ENCODE assay signal across 8 cellular contexts in the genomic region with DNA sequence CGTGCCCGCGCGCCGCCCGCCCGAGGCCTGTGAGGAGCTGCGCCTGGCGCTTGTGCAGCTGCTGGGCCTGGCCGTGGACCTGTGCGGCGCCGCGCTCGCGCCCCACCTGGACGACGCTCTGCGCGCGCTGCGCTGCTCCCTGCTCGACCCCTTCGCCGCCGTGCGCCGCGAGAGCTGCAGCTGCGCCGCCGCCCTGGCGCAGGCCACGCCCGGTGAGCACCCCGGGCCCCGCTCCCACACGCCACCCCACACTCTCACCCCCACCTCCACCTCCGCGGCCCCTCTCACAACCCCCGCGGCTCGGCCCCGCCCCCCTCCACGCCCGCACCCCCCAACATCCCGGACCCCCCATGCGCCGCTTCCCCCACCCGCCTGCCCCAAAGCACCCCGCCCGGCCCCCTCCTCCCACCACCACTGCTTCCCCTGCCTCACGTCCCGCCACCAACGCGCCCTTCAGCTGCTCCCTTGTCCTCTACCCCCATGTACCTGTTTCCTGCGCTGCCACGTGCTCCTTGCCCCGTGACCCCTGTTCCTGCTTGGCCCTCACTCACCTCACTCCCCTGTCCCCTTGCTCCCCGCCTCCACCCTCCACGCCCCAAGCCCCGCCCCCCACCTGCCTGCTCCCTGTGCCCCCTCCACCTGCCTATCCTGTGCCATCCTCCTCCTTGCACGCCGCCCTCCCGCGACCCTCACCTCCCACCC. TPM values are rescaled to one million over a fixed set of nuclear protein-coding genes. Genes with fewer than 3 reads are reported as not detected.
DNase-seq lines count a peak whose midpoint lies in the region; ATAC-seq and TF ChIP-seq lines count a peak whose summit lies in the region.

A gene (minus strand): TSS at position 178 of the 702 bp plus-strand sequence. CDS start 15,776 bp downstream, outside the sequence.

- H3K9me3 ChIP-seq in PC-3 (ENCODE audit: low read length) (0 out of 2 replicates have a peak, but pooled peaks cover 3% of the 10 kb centered on the region), adrenal gland (replicated peaks in 1 of 3) (no peaks in the 10 kb centered on the region), hepatocyte (ENCODE audit: low read depth) (no peaks in the 10 kb centered on the region), skeletal muscle satellite cell (replicated peaks; ENCODE audit: low read length) (no peaks in the 10 kb centered on the region)

- POLR2A ChIA-PET in PC-3 (lab: Charles Lee; ENCODE audit: unreplicated experiment), result interaction anchor here (0.6 kb wide), 1 partner anchor 86 kb away, joined by 4 read pairs; no protein-coding TSS in a partner anchor

- no TSS peak for BruUV-seq in PC-3 (replicated peaks; lab: Mats Ljungman, UMichigan)

- H3F3A ChIP-seq in PC-3 (ENCODE audit: low read length, unreplicated experiment), result no peaks in the 10 kb centered on the region

- H4K20me1 ChIP-seq in PC-3 (ENCODE audit: low read length) (no peaks in the 10 kb centered on the region), hepatocyte (ENCODE audit: insufficient read depth, poor library complexity, severe bottlenecking) (no peaks in the 10 kb centered on the region)

- H3K4me2 ChIP-seq in PC-3 (ENCODE audit: low read length), result peak within 1 kb of the TSS; percentile 91
- peak within 1 kb of the TSS; percentile 99 for H3K4me2 ChIP-seq in hepatocyte
- H3K4me2 ChIP-seq in skeletal muscle satellite cell (ENCODE audit: low read length), result peak within 1 kb of the TSS; percentile 97

- 0 to 3% (median 1%) methylated on average over 7 to 66 of the region's 66 CpGs for WGBS in adrenal gland, 4 donors
- WGBS in hepatocyte (ENCODE audit: low lambda C conversion rate, missing lambda C conversion rate), result 0% methylated on average over 17 of the region's 66 CpGs

- H3K36me3 ChIP-seq in PC-3 (ENCODE audit: low read depth, low read length), result peaks cover 33% of the 10 kb centered on the region
- no peaks in the 10 kb centered on the region for H3K36me3 ChIP-seq in adrenal gland (replicated peaks in 1 of 2)
- H3K36me3 ChIP-seq in hepatocyte (replicated peaks; ENCODE audit: insufficient read depth, low read depth), result no peaks in the 10 kb centered on the region
- H3K36me3 ChIP-seq in skeletal muscle satellite cell (ENCODE audit: insufficient read depth, low read length), result peaks cover 12% of the 10 kb centered on the region

- H3K9me2 ChIP-seq in PC-3 (replicated peaks; ENCODE audit: low read length) (no peaks in the 10 kb centered on the region), hepatocyte (replicated peaks; ENCODE audit: insufficient read depth) (no peaks in the 10 kb centered on the region)

- no peaks in the 10 kb centered on the region for H3K27me3 ChIP-seq in PC-3 (ENCODE audit: low read length)
- no peaks in the 10 kb centered on the region for H3K27me3 ChIP-seq in adrenal gland
- H3K27me3 ChIP-seq in hepatocyte, result no peaks in the 10 kb centered on the region
- H3K27me3 ChIP-seq in skeletal muscle satellite cell (ENCODE audit: control insufficient read depth, insufficient read depth, low read length), result no peaks in the 10 kb centered on the region

- ATAC-seq in GM18858 (IDR thresholded peaks at IDR 0.05; ENCODE audit: unreplicated experiment), result peak; percentile 28
- ATAC-seq in HG03025 (IDR thresholded peaks at IDR 0.05; ENCODE audit: low FRiP score, unreplicated experiment), result peak; percentile 36
- ATAC-seq in PC-3, result peak; percentile 64

- H3K79me2 ChIP-seq in PC-3 (ENCODE audit: low read length) (peaks cover 76% of the 10 kb centered on the region), hepatocyte (peaks cover 44% of the 10 kb centered on the region)

- H3K9ac ChIP-seq in PC-3 (ENCODE audit: low read length) (peak within 1 kb of the TSS; percentile 83), skeletal muscle satellite cell (ENCODE audit: low read depth, low read length) (peak within 1 kb of the TSS; percentile 83)

- peak within 1 kb of the TSS; percentile 66 for H3K27ac ChIP-seq in PC-3 (ENCODE audit: low read length)
- peak within 1 kb of the TSS in 2 of 5 donors; percentile 38 to 73 for H3K27ac ChIP-seq in adrenal gland
- peak within 1 kb of the TSS; percentile 81 for H3K27ac ChIP-seq in hepatocyte

- CTCF ChIA-PET in PC-3 (lab: Charles Lee), result interaction anchor here (0.6 kb wide), 1 partner anchor 88 kb away, joined by 4 read pairs; no protein-coding TSS in a partner anchor

- H3K4me1 ChIP-seq in PC-3 (ENCODE audit: insufficient read depth, low read length) (peaks cover 27% of the 10 kb centered on the region), adrenal gland (replicated peaks in 1 of 2) (peaks cover 13 to 18% of the 10 kb centered on the region in 2 donors), hepatocyte (ENCODE audit: insufficient read depth) (peaks cover 15% of the 10 kb centered on the region), skeletal muscle satellite cell (ENCODE audit: control insufficient read depth, insufficient read depth, low read length) (peaks cover 28% of the 10 kb centered on the region)

- H2AFZ ChIP-seq in PC-3 (ENCODE audit: low read length) (peak within 1 kb of the TSS; percentile 64; the same call in 1 of the 2 replicates), hepatocyte (peak within 1 kb of the TSS; percentile 94)

- H3K4me3 ChIP-seq in PC-3 (ENCODE audit: low read length) (peak within 1 kb of the TSS; percentile 77), adrenal gland (peak within 1 kb of the TSS; percentile 37 to 91 (median 62)), hepatocyte (peak within 1 kb of the TSS; percentile 90), skeletal muscle satellite cell (ENCODE audit: low read length) (peak within 1 kb of the TSS; percentile 93)

- DNase-seq in 8988T (peak; percentile 58), PC-3 (peak; percentile 20), adrenal gland (peak in 1 of 7 donors; percentile 18), hepatocyte (ENCODE audit: low spot score) (peak; percentile 69), hippocampal formation (lab: John Stamatoyannopoulos, UW) (no peak)

- TF ChIP-seq POLR2A in adrenal gland (IDR thresholded peaks at IDR 0.05), result no peak

- no peak for TF ChIP-seq CTCF in PC-3 (conservative IDR thresholded peaks at IDR 0.05; ENCODE audit: low read depth, low read length)
- no peak for TF ChIP-seq CTCF in adrenal gland (IDR thresholded peaks at IDR 0.05)
- no peak for TF ChIP-seq CTCF in hepatocyte (IDR thresholded peaks at IDR 0.05; ENCODE audit: poor library complexity)

- intact Hi-C loops in PC-3 (cut with micrococcal nuclease) (loop anchor here (2.0 to 5.0 kb wide), 2 partner anchors 86 to 210 kb away; a partner anchor contains a TSS), adrenal gland (cut with DNase I) (loop anchor here (5.0 to 10.0 kb wide), 2 partner anchors 210 to 212 kb away; a partner anchor contains a TSS)

RNA-seq across cellular contexts. Expression of the gene that starts here (rescaled TPM):
- total RNA-seq in PC-3 (2014; rRNA removed) (15.6 and 19.1 TPM in 2 replicates), adrenal gland (10 to 100 TPM in 7 of 8 donors, 1 to 10 TPM in 1; 5.2 to 21.5 (median 13.6) TPM), hepatocyte (16.6 and 23.4 TPM in 2 replicates)
- polyA plus RNA-seq in adrenal gland (10 to 100 TPM in 1 of 3 donors, 1 to 10 TPM in 2; 8.4 to 17.3 (median 8.7) TPM), hepatocyte (27.4 and 28.7 TPM in 2 replicates)
- total RNA-seq in skeletal muscle satellite cell (2012; rRNA removed), result 5.5 and 14.7 TPM in 2 replicates

Comparison
In these comparisons a context has a peak if more than half of its experiments do, and no peak if none do; other contexts are left out.
1. DNase-seq: peak in 8988T (single experiment), PC-3 (single experiment) and hepatocyte (single experiment); none in hippocampal formation (0 of 2).
2. Peak in every context shown above with its lines, with median percentiles within 50 percentile points of each other: ATAC-seq, H3K4me2 ChIP-seq and H3K4me3 ChIP-seq.